Comparison of ENCODE assay signal across 8 cellular contexts in the genomic region with DNA sequence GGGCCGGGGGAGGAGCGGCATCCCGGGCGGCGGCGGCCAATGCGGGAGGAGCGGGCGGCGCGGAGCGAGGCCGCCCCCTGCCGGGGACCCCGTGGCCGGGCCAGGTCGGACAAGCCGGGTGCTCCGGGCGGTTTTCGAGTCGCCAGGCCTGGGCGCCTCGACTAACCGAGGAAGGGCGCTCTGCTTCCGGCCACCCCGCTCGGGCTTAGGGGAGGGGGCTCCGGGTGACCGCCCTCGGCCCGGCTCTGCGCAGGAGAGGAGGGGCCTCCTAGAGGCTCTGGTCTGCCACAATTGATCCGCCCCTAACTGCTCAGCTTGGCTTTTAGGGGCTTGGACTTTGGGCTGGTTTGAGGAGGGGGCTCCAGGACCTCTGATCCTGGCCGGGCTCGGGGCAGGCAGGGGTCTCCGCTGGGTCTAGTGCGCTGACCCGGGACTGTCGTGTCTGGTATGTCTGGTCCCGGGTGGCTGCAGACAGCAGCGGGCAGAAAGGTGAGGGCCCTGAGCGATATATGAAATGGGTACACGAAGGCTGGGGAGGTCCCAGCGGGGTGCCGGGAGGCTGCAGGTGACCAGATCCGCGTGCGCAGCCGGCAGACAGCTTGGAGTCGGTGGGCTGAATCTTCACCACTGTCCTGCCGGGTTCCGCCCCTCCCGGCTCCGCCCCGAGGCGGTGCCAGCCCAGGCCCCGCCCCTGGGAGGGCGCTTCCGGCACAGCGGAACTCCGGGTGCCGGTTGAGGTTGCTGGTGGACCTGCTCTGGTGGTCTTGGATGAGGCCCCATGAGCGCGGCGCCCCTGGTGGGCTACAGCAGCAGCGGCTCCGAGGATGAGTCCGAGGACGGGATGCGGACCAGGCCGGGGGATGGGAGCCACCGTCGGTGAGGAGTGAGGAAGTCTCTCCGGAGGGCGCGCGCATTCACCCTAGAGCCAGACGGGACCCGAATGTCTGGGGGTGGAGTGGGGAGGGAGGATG. TPM values are rescaled to one million over a fixed set of nuclear protein-coding genes. Genes with fewer than 3 reads are reported as not detected.
DNase-seq lines count a peak whose midpoint lies in the region; ATAC-seq and TF ChIP-seq lines count a peak whose summit lies in the region.

A gene with protein sequence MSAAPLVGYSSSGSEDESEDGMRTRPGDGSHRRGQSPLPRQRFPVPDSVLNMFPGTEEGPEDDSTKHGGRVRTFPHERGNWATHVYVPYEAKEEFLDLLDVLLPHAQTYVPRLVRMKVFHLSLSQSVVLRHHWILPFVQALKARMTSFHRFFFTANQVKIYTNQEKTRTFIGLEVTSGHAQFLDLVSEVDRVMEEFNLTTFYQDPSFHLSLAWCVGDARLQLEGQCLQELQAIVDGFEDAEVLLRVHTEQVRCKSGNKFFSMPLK (plus strand): TSS at position 702 of the 971 bp plus-strand sequence. CDS start 77 bp downstream, at position 779.

- intact Hi-C loops in T-helper 1 cell treated with Interleukin-12 subunit alpha and Interleukin-12 subunit beta and Interleukin-4 antibody, amounts not matched to agents 30 ng/mL and 1 ng/mL, for 36 hours (cut with micrococcal nuclease), result loop anchor here (1.0 to 5.0 kb wide), 15 partner anchors 16 to 701 kb away; a partner anchor contains a TSS
- intact Hi-C loops in right cardiac atrium (cut with DNase I), result loop anchor here in 3 of 4 donors (2.0 to 10.0 kb wide), 5 partner anchors 99 to 426 kb away; no protein-coding TSS in a partner anchor

- peak; percentile 78 for TF ChIP-seq CTCF in GM12874 (IDR thresholded peaks at IDR 0.05; ENCODE audit: insufficient read depth, low read depth, low read length)
- peak; percentile 59 for TF ChIP-seq CTCF in HFF-Myc (IDR thresholded peaks at IDR 0.05; ENCODE audit: low read depth, low read length, missing control alignments)

- H3K9me3 ChIP-seq in right cardiac atrium (ENCODE audit: control insufficient read depth, low read length), result no peaks in the 10 kb centered on the region

- H3K27ac ChIP-seq in angular gyrus (ENCODE audit: low read depth, low read length), result peak within 1 kb of the TSS; percentile 76
- H3K27ac ChIP-seq in right cardiac atrium (ENCODE audit: low read length), result peak within 1 kb of the TSS; percentile 88

- H3K4me1 ChIP-seq in right cardiac atrium (ENCODE audit: control insufficient read depth, insufficient read depth, low read length), result no peaks in the 10 kb centered on the region

- under 1% methylated on average over 81 of the region's 81 CpGs for WGBS in right cardiac atrium

- ATAC-seq in right cardiac atrium, result peak; percentile 95

- no peak for DNase-seq in HFF-Myc (ENCODE audit: extremely low read depth, low read depth)
- DNase-seq in MV-4-11 (lab: John Stamatoyannopoulos, UW), result peak; percentile 71
- peak; percentile 90 to 96 (median 95) for DNase-seq in right cardiac atrium
- DNase-seq in renal cortical epithelial cell (ENCODE audit: low read depth), result peak; percentile 67
- no peak for DNase-seq in NCI-H1048 (lab: John Stamatoyannopoulos, UW)

- peak within 1 kb of the TSS; percentile 68 for H3K4me3 ChIP-seq in HFF-Myc (replicated peaks; ENCODE audit: low read depth, low read length)
- H3K4me3 ChIP-seq in right cardiac atrium (ENCODE audit: low read length), result peak within 1 kb of the TSS; percentile 94

- no peaks in the 10 kb centered on the region for H3K27me3 ChIP-seq in right cardiac atrium (ENCODE audit: control insufficient read depth, insufficient read depth)

RNA-seq across cellular contexts. Expression of the gene that starts here (rescaled TPM):
- 57.1 and 59.6 TPM in 2 replicates for total RNA-seq in T-helper 1 cell treated with Interleukin-12 subunit alpha and Interleukin-12 subunit beta and Interleukin-4 antibody, amounts not matched to agents 30 ng/mL and 1 ng/mL, for 36 hours
- 10 to 100 TPM; 24.5 to 35.3 (median 29.3) TPM for total RNA-seq in right cardiac atrium
- 25.9 TPM for polyA plus RNA-seq in right cardiac atrium
- 79.5 and 261 TPM in 2 replicates for total RNA-seq in renal cortical epithelial cell

Comparison
In these comparisons a context has a peak if more than half of its experiments do, and no peak if none do; other contexts are left out.
1. DNase-seq: peak in MV-4-11 (single experiment), right cardiac atrium (3 of 3) and renal cortical epithelial cell (single experiment); none in HFF-Myc (single experiment) and NCI-H1048 (single experiment).